In the genomic region with DNA sequence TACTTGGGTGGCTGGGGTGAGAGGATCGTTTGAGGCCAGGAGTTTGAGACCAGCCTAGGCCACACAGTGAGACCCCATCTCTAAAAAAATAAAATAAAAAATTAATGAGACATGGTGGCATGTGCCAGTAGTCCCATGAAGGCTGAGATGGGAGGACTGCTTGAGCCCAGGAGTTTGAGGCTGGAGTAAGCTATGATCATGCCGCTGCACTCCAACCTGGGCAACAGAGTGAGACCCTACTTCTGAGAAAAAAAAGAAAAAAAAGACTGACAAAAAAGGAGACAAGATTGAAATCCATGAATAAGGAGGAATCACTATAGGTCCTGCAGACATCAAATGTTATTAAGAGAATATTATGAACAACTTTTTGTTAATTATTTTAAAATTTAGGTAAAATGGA, we compare ENCODE assay signal across 22 cellular contexts.
"Had no signal": no experiment of that assay in that cellular context is flagged by ENCODE, and none has a peak within 500 bp of the region (broad histone marks: within the 10 kb centered on the region; RNA-seq: fewer than 3 reads in every experiment).

No MANE protein-coding gene starts in this region.

- H3K4me3 ChIP-seq: left ventricle myocardium inferior, lung, ovary, right atrium auricular region, skin epidermis, spleen, tibial nerve, upper lobe of left lung, vagina had no signal

- H3K27ac ChIP-seq: left ventricle myocardium inferior, ovary, right atrium auricular region, skin epidermis, spleen, tibial nerve, upper lobe of left lung, vagina had no signal

- ATAC-seq: natural killer cell treated with Interleukin-12 subunit alpha and Interleukin-12 subunit beta and Interleukin-15 and Interleukin-18, amount 100 ng/mL, for 72 hours; sciatic nerve; stimulated activated memory B cell treated with anti-CD40 and anti-IgM and Interleukin-4, amounts not matched to agents 10 μg/mL and 1 μg/mL and 100 μg/mL, for 72 hours; stimulated activated naive CD8-positive, alpha-beta T cell treated with anti-CD3 and anti-CD28 coated beads, Interleukin-15, amount 100 ng/mL, for 72 hours had no signal

- H3K27me3 Mint-ChIP-seq: naive B cell; natural killer cell treated with Interleukin-12 subunit alpha and Interleukin-12 subunit beta and Interleukin-15 and Interleukin-18, amount 100 ng/mL, for 72 hours; progenitor cell of endocrine pancreas; stimulated activated memory B cell treated with anti-CD40 and anti-IgM and Interleukin-4, amounts not matched to agents 10 μg/mL and 1 μg/mL and 100 μg/mL, for 72 hours; stimulated activated naive CD8-positive, alpha-beta T cell treated with anti-CD3 and anti-CD28 coated beads, Interleukin-15, amount 100 ng/mL, for 72 hours had no signal

- DNase-seq: islet precursor cell; left ventricle myocardium inferior; mesendoderm; naive B cell; ovary; spleen; stimulated activated CD4-positive, alpha-beta T cell treated with anti-CD3 and anti-CD28 coated beads, Interleukin-4, amount 100 ng/mL, for 24 hours; stimulated activated CD8-positive, alpha-beta memory T cell treated with anti-CD3 and anti-CD28 coated beads, Interleukin-4, amount 100 ng/mL, for 48 hours; stimulated activated naive CD4-positive, alpha-beta T cell treated with Interleukin-2 at 50 U/mL for 16 hours; stimulated activated naive CD8-positive, alpha-beta T cell treated with anti-CD3 and anti-CD28 coated beads, Interleukin-15, amount 100 ng/mL, for 72 hours; substantia nigra; upper lobe of left lung had no signal

- H3K4me1 ChIP-seq: left ventricle myocardium inferior, right atrium auricular region, upper lobe of left lung, vagina had no signal

- H3K27me3 ChIP-seq: ovary, right atrium auricular region, spleen, tibial nerve, upper lobe of left lung, vagina had no signal

- H3K4me1 Mint-ChIP-seq: naive B cell; stimulated activated memory B cell treated with anti-CD40 and anti-IgM and Interleukin-4, amounts not matched to agents 10 μg/mL and 1 μg/mL and 100 μg/mL, for 72 hours; stimulated activated naive CD8-positive, alpha-beta T cell treated with anti-CD3 and anti-CD28 coated beads, Interleukin-15, amount 100 ng/mL, for 72 hours had no signal

- H3K27ac Mint-ChIP-seq: mesothelial cell of epicardium; naive B cell; natural killer cell treated with Interleukin-12 subunit alpha and Interleukin-12 subunit beta and Interleukin-15 and Interleukin-18, amount 100 ng/mL, for 72 hours; progenitor cell of endocrine pancreas; stimulated activated memory B cell treated with anti-CD40 and anti-IgM and Interleukin-4, amounts not matched to agents 10 μg/mL and 1 μg/mL and 100 μg/mL, for 72 hours; stimulated activated naive CD8-positive, alpha-beta T cell treated with anti-CD3 and anti-CD28 coated beads, Interleukin-15, amount 100 ng/mL, for 72 hours had no signal

- H3K9me3 Mint-ChIP-seq: naive B cell; natural killer cell treated with Interleukin-12 subunit alpha and Interleukin-12 subunit beta and Interleukin-15 and Interleukin-18, amount 100 ng/mL, for 72 hours; stimulated activated memory B cell treated with anti-CD40 and anti-IgM and Interleukin-4, amounts not matched to agents 10 μg/mL and 1 μg/mL and 100 μg/mL, for 72 hours had no signal

- H3K4me3 Mint-ChIP-seq: mesothelial cell of epicardium; naive B cell; natural killer cell treated with Interleukin-12 subunit alpha and Interleukin-12 subunit beta and Interleukin-15 and Interleukin-18, amount 100 ng/mL, for 72 hours; stimulated activated memory B cell treated with anti-CD40 and anti-IgM and Interleukin-4, amounts not matched to agents 10 μg/mL and 1 μg/mL and 100 μg/mL, for 72 hours; stimulated activated naive CD8-positive, alpha-beta T cell treated with anti-CD3 and anti-CD28 coated beads, Interleukin-15, amount 100 ng/mL, for 72 hours had no signal

- H3K9me3 ChIP-seq: left ventricle myocardium inferior, ovary, right atrium auricular region, spleen, tibial nerve, upper lobe of left lung, vagina had no signal

- H3K36me3 ChIP-seq: ovary had no signal
